Comparison of ENCODE assay signal across 8 cellular contexts in the genomic region with DNA sequence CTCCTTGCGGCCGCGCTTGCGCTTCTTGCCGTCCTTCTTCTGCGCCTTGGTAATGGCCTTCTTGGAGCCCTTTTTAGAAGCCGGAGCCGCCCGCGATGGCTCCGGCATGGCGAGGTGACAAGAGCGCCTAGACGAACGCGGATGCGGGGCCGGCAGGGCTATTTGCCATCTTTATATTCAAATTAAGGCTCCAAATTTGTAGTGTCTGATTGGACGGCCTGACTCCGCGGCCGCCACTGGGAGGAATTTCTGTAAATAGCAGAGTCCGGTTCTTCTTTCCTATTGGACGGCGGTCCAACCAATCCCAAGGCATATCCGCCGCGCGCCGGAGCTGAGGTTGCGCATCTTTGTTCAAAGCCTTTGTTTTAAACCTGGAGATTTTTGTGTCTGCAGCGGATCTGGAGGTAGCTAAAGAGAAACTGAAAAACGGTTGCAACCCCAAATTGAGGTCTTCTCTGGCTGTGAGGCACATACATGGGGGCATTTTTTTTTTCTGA. TPM values are rescaled to one million over a fixed set of nuclear protein-coding genes. Genes with fewer than 3 reads are reported as not detected.
DNase-seq lines count a peak whose midpoint lies in the region; ATAC-seq and TF ChIP-seq lines count a peak whose summit lies in the region.

No MANE protein-coding gene starts in this region.

- ATAC-seq in GM21423 (IDR thresholded peaks at IDR 0.05; ENCODE audit: unreplicated experiment) = peak; percentile 78

- intact Hi-C loops in spleen (cut with DNase I; ENCODE audit: low total_unique reads) = no loop called here

- H3K9me3 ChIP-seq in spleen = no peaks in the 10 kb centered on the region

- H3K4me3 ChIP-seq in Jurkat, Clone E6-1 (ENCODE audit: low read length) = peak overlapping the region; percentile 78
- H3K4me3 ChIP-seq in iPS-11a (ENCODE audit: low read depth, low read length) (peak overlapping the region; percentile 30), spleen (peak overlapping the region; percentile 16 to 69 (median 40))

- peak in 1 of 3 donors; percentile 42 for TF ChIP-seq POLR2A in spleen (IDR thresholded peaks at IDR 0.05)

- peaks cover 0 to 97% (median 34%) of the 10 kb centered on the region in 7 donors for H3K27me3 ChIP-seq in spleen (replicated peaks in 1 of 7)

- 1 to 4% (median 2%) methylated on average over 23 to 33 of the region's 33 CpGs for WGBS in spleen, 5 donors

- H3K27ac ChIP-seq in spleen = peak overlapping the region in 4 of 8 donors; percentile 50 to 67 (median 64)

- H3K4me1 ChIP-seq in spleen = peaks cover 6 to 39% (median 27%) of the 10 kb centered on the region in 6 donors

- TF ChIP-seq CTCF in spleen (IDR thresholded peaks at IDR 0.05 in 8 of 11, conservative IDR thresholded peaks at IDR 0.05 in 3 of 11) = peak in 1 of 11 experiments; percentile 10

- DNase-seq in COLO829 (ENCODE audit: low spot score) (peak; percentile 52), T-helper 22 cell (ENCODE audit: low read depth) (peak; percentile 84), astrocyte of the hippocampus (ENCODE audit: low read depth, low spot score) (peak; percentile 92), spleen (peak; percentile 90), NCI-H526 treated with DMSO at 0.1 percent for 48 hours (lab: John Stamatoyannopoulos, UW) (no peak)
- DNase-seq in Jurkat, Clone E6-1 (ENCODE audit: low read depth, low spot score) = peak; percentile 97

- H3K36me3 ChIP-seq in spleen = no peaks in the 10 kb centered on the region

RNA-seq across cellular contexts. Expression of gene RNF187, which starts 22.6 kb away (rescaled TPM):
- 120 TPM for polyA plus RNA-seq in Jurkat, Clone E6-1 (2012; ENCODE audit: insufficient read depth, insufficient read length)
- total RNA-seq in spleen = 100 to 1,000 TPM in 2 of 7 donors, 10 to 100 TPM in 5; 38.9 to 118 (median 83.8) TPM
- polyA plus RNA-seq in spleen = 10 to 100 TPM; 21.4 to 44.9 (median 30.7) TPM

RNA-seq across cellular contexts. Expression of gene TRIM17, which starts 47.9 kb away (rescaled TPM):
- not detected for polyA plus RNA-seq in Jurkat, Clone E6-1 (2012; ENCODE audit: insufficient read depth, insufficient read length)
- total RNA-seq in spleen = 1 to 10 TPM; 3.5 to 7.1 (median 5.4) TPM
- polyA plus RNA-seq in spleen = 1 to 10 TPM in 1 of 3 donors, under 1 TPM in 2; 0.36 to 4.0 (median 0.96) TPM

RNA-seq across cellular contexts. Expression of gene TRIM11, which starts 57.9 kb away (rescaled TPM):
- 23.6 TPM for polyA plus RNA-seq in Jurkat, Clone E6-1 (2012; ENCODE audit: insufficient read depth, insufficient read length)
- total RNA-seq in spleen = 10 to 100 TPM; 33.4 to 49.4 (median 39.8) TPM
- 10 to 100 TPM; 14.1 to 26.8 (median 20.7) TPM for polyA plus RNA-seq in spleen
